23 cellular contexts compared by ENCODE assay signal in genomic region chr12:75865315-75865714, GRCh38.
DNase-seq lines count a peak whose midpoint lies in the region; ATAC-seq and TF ChIP-seq lines count a peak whose summit lies in the region.
"Had no signal": no experiment of that assay in that cellular context is flagged by ENCODE, and none has a peak within 500 bp of the region (broad histone marks: within the 10 kb centered on the region; RNA-seq: fewer than 3 reads in every experiment).

No MANE protein-coding gene starts in this region.

- CTCF ChIA-PET in HCT116 (lab: Charles Lee) = no interaction called here
- CTCF ChIA-PET in PC-9 (lab: Charles Lee) = no interaction called here

- no peak for ATAC-seq in HCT116
- ATAC-seq in GM19351 (IDR thresholded peaks at IDR 0.05; ENCODE audit: unreplicated experiment) = no peak
- ATAC-seq: GM12878, GM23338, HepG2 had no signal

- no peak overlapping the region for H3K9ac ChIP-seq in HCT116 (ENCODE audit: low read length)

- TF ChIP-seq POLR2A in HCT116 (IDR thresholded peaks at IDR 0.05; ENCODE audit: borderline replicate concordance, extremely low read depth, insufficient read depth, insufficient read length) = no peak

- H3K36me3 ChIP-seq in HCT116 (ENCODE audit: control insufficient read depth in 1 of 2, insufficient read depth in 2 of 2, low read length in 2 of 2) (no peaks in the 10 kb centered on the region), PC-9 (ENCODE audit: low read depth) (no peaks in the 10 kb centered on the region)
- H3K36me3 ChIP-seq: BE2C had no signal

- H3K4me1 ChIP-seq in HCT116 (ENCODE audit: control insufficient read depth in 1 of 2, insufficient read depth in 2 of 2, low read length in 2 of 2) (peaks cover 28 to 70% of the 10 kb centered on the region in 2 experiments), PC-9 (replicated peaks; ENCODE audit: insufficient read depth) (peaks cover 49% of the 10 kb centered on the region)

- H3K4me3 ChIP-seq in HCT116 (replicated peaks in 1 of 2; ENCODE audit: low read depth in 1 of 2, low read length in 2 of 2) = no peak overlapping the region
- no peak overlapping the region for H3K4me3 ChIP-seq in PC-9
- H3K4me3 ChIP-seq: GM12878, GM23338 had no signal

- H3K9me2 ChIP-seq in HCT116 (ENCODE audit: insufficient read depth) (no peaks in the 10 kb centered on the region), PC-9 (ENCODE audit: insufficient read depth) (no peaks in the 10 kb centered on the region)

- BruUV-seq in HCT116 (replicated peaks; lab: Mats Ljungman, UMichigan) = no TSS peak
- no TSS peak for BruUV-seq in PC-9 (replicated peaks; lab: Mats Ljungman, UMichigan)

- H3K9me3 ChIP-seq in HCT116 (ENCODE audit: control insufficient read depth in 1 of 2, insufficient read depth in 1 of 2, low read depth in 1 of 2, low read length in 2 of 2) = no peaks in the 10 kb centered on the region
- no peaks in the 10 kb centered on the region for H3K9me3 ChIP-seq in PC-9 (ENCODE audit: insufficient read depth, low read depth)
- H3K9me3 ChIP-seq: BE2C had no signal

- H2AFZ ChIP-seq in HCT116 (ENCODE audit: low read depth, low read length, poor library complexity, severe bottlenecking) (no peak overlapping the region), PC-9 (no peak overlapping the region)
- H2AFZ ChIP-seq: GM23338 had no signal

- peaks cover 42% of the 10 kb centered on the region for H3F3A ChIP-seq in PC-9 (ENCODE audit: insufficient read depth, low read depth)

- H3K27ac ChIP-seq in HCT116 (ENCODE audit: low read depth, low read length) = peak overlapping the region; percentile 87
- peak overlapping the region; percentile 93 for H3K27ac ChIP-seq in PC-9

- TF ChIP-seq CTCF in HCT116 (IDR thresholded peaks at IDR 0.05 in 2 of 3, conservative IDR thresholded peaks at IDR 0.05 in 1 of 3; ENCODE audit: borderline replicate concordance in 1 of 3, insufficient read depth in 1 of 3, low read depth in 2 of 3, low read length in 2 of 3) (no peak), PC-9 (conservative IDR thresholded peaks at IDR 0.05) (no peak)

- intact Hi-C loops in HCT116 (cut with micrococcal nuclease) (no loop called here), PC-9 (cut with micrococcal nuclease; ENCODE audit: unreplicated experiment) (loop anchor here (10.0 kb wide), 1 partner anchor 169 kb away; the partner anchor contains the start of gene PHLDA1)

- H4K20me1 ChIP-seq in HCT116 (ENCODE audit: insufficient read depth) (no peaks in the 10 kb centered on the region), PC-9 (ENCODE audit: insufficient read depth) (no peaks in the 10 kb centered on the region)

- DNase-seq in HCT116 (ENCODE audit: low read depth, low spot score) (no peak), PC-9 (no peak), dermis blood vessel endothelial cell (peak; percentile 87), glomerular endothelial cell (ENCODE audit: extremely low read depth, low read depth, low spot score) (peak; percentile 45), AML-193 (lab: John Stamatoyannopoulos, UW) (no peak), mesenteric fat pad (ENCODE audit: low spot score) (no peak), T1000 (lab: John Stamatoyannopoulos, UW) (no peak)
- DNase-seq: 8988T; BE2C; C1 segment of cervical spinal cord; CD4-positive, CD25-positive, alpha-beta regulatory T cell; CD8-positive, alpha-beta memory T cell; COR-L47; DMS 273 treated with DMSO at 0.1 percent for 48 hours; DMS53; DND-41; EL; HCEC 1CT; HFFc6 had no signal

- no peak for TF ChIP-seq RAD21 in HCT116 (IDR thresholded peaks at IDR 0.05; ENCODE audit: low read depth)

- H3K4me2 ChIP-seq in HCT116 (ENCODE audit: low read length) (no peak overlapping the region), PC-9 (no peak overlapping the region)
- H3K4me2 ChIP-seq: GM23338 had no signal

- no peaks in the 10 kb centered on the region for H3K27me3 ChIP-seq in HCT116 (ENCODE audit: insufficient read depth, low read length)
- H3K27me3 ChIP-seq in PC-9 (ENCODE audit: insufficient read depth, low read depth) = no peaks in the 10 kb centered on the region
- H3K27me3 ChIP-seq: BE2C had no signal

- no peaks in the 10 kb centered on the region for H3K79me2 ChIP-seq in HCT116 (ENCODE audit: insufficient read depth, low read length)
- H3K79me2 ChIP-seq in PC-9 (ENCODE audit: low read depth) = no peaks in the 10 kb centered on the region

- RAD21 ChIA-PET in HCT116 (lab: Charles Lee; ENCODE audit: low non-redundant PET in 1 of 2, low total read pairs in 2 of 2, uncharacterized antibody in 2 of 2, unreplicated experiment in 2 of 2) = no interaction called here

- POLR2A ChIA-PET in HCT116 (lab: Charles Lee) (interaction anchor here (1.8 kb wide), 1 partner anchor 162 kb away, joined by 3 read pairs; no protein-coding TSS in a partner anchor), PC-9 (lab: Charles Lee; ENCODE audit: unreplicated experiment) (no interaction called here)

TF ChIP-seq in HCT116, 20 proteins besides CTCF, POLR2A, EP300 and RAD21:
- TF ChIP-seq YY1 (IDR thresholded peaks at IDR 0.05; ENCODE audit: extremely low read depth, insufficient replicate concordance, low read depth, low read length) = no peak
- TF ChIP-seq CBX3 (IDR thresholded peaks at IDR 0.05; ENCODE audit: low read depth) = no peak

Comparison
In these comparisons a context has a peak if more than half of its experiments do, and no peak if none do; other contexts are left out.
1. DNase-seq: peak in dermis blood vessel endothelial cell (single experiment) and glomerular endothelial cell (single experiment); none in HCT116 (single experiment), PC-9 (0 of 2), AML-193 (0 of 2), mesenteric fat pad (single experiment) and T1000 (single experiment).